ENCODE assay signal across 2 cellular contexts in the genomic region with DNA sequence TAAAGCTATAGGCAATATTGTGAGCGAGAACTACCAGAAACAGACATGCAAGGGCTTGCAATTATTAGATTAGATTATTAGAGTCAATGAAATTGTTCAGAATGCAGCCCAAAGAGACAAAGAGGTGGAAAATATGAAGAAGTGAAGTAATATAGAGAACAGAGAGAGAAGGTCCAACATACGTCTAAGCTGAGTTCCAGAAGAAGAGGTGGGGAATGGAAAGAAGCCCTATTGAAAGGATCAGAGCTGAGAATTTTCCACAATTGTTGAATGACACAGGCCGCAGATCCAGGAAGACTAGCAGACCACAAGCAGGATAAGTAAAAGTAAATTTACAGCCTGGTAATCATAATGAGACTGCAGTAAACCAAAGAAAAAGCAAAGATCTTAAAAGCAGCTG.
TF ChIP-seq lines count a peak whose summit lies in the region.

No MANE protein-coding gene starts in this region.

TF ChIP-seq in IMR-90, 13 proteins besides CTCF, POLR2A, EP300 and RAD21 (continued from another document):
- TF ChIP-seq, protein P1, sequence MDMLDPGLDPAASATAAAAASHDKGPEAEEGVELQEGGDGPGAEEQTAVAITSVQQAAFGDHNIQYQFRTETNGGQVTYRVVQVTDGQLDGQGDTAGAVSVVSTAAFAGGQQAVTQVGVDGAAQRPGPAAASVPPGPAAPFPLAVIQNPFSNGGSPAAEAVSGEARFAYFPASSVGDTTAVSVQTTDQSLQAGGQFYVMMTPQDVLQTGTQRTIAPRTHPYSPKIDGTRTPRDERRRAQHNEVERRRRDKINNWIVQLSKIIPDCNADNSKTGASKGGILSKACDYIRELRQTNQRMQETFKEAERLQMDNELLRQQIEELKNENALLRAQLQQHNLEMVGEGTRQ (IDR thresholded peaks at IDR 0.05; ENCODE audit: low read depth, low read length) = no peak
- TF ChIP-seq, protein P2, sequence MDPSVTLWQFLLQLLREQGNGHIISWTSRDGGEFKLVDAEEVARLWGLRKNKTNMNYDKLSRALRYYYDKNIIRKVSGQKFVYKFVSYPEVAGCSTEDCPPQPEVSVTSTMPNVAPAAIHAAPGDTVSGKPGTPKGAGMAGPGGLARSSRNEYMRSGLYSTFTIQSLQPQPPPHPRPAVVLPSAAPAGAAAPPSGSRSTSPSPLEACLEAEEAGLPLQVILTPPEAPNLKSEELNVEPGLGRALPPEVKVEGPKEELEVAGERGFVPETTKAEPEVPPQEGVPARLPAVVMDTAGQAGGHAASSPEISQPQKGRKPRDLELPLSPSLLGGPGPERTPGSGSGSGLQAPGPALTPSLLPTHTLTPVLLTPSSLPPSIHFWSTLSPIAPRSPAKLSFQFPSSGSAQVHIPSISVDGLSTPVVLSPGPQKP (IDR thresholded peaks at IDR 0.05; ENCODE audit: borderline replicate concordance, low read depth, low read length) = no peak
- TF ChIP-seq RFX5 (IDR thresholded peaks at IDR 0.05; ENCODE audit: low read depth, low read length) = no peak
- no peak for TF ChIP-seq MAZ (IDR thresholded peaks at IDR 0.05; ENCODE audit: borderline replicate concordance, low read depth, low read length)
- no peak for TF ChIP-seq SMC3 (IDR thresholded peaks at IDR 0.05; ENCODE audit: low read depth, low read length)
- TF ChIP-seq MXI1 (IDR thresholded peaks at IDR 0.05; ENCODE audit: borderline replicate concordance, low read depth, low read length) = no peak
- TF ChIP-seq NFE2L2 (IDR thresholded peaks at IDR 0.05; ENCODE audit: low read depth, low read length) = no peak
- TF ChIP-seq CEBPB (IDR thresholded peaks at IDR 0.05; ENCODE audit: low read depth, low read length) = no peak
- TF ChIP-seq BHLHE40 (IDR thresholded peaks at IDR 0.05; ENCODE audit: low read depth, low read length) = no peak
- TF ChIP-seq CHD1 (IDR thresholded peaks at IDR 0.05; ENCODE audit: low read depth, low read length) = no peak
- no peak for TF ChIP-seq RCOR1 (IDR thresholded peaks at IDR 0.05; ENCODE audit: insufficient replicate concordance, low read length)
TF ChIP-seq in IMR-90: peak in this region for 0.

TF ChIP-seq in K562, 482 proteins besides CTCF, POLR2A, EP300 and RAD21 (continued from another document):
- TF ChIP-seq, protein P3, sequence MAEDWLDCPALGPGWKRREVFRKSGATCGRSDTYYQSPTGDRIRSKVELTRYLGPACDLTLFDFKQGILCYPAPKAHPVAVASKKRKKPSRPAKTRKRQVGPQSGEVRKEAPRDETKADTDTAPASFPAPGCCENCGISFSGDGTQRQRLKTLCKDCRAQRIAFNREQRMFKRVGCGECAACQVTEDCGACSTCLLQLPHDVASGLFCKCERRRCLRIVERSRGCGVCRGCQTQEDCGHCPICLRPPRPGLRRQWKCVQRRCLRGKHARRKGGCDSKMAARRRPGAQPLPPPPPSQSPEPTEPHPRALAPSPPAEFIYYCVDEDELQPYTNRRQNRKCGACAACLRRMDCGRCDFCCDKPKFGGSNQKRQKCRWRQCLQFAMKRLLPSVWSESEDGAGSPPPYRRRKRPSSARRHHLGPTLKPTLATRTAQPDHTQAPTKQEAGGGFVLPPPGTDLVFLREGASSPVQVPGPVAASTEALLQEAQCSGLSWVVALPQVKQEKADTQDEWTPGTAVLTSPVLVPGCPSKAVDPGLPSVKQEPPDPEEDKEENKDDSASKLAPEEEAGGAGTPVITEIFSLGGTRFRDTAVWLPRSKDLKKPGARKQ (CRISPR knock-in tag; IDR thresholded peaks at IDR 0.05) = no peak
- TF ChIP-seq, protein P4, sequence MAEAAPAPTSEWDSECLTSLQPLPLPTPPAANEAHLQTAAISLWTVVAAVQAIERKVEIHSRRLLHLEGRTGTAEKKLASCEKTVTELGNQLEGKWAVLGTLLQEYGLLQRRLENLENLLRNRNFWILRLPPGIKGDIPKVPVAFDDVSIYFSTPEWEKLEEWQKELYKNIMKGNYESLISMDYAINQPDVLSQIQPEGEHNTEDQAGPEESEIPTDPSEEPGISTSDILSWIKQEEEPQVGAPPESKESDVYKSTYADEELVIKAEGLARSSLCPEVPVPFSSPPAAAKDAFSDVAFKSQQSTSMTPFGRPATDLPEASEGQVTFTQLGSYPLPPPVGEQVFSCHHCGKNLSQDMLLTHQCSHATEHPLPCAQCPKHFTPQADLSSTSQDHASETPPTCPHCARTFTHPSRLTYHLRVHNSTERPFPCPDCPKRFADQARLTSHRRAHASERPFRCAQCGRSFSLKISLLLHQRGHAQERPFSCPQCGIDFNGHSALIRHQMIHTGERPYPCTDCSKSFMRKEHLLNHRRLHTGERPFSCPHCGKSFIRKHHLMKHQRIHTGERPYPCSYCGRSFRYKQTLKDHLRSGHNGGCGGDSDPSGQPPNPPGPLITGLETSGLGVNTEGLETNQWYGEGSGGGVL (CRISPR knock-in tag; IDR thresholded peaks at IDR 0.05) = no peak
- TF ChIP-seq TCFL5 (CRISPR knock-in tag; conservative IDR thresholded peaks at IDR 0.05) (no peak), CBX1 (IDR thresholded peaks at IDR 0.05; ENCODE audit: low read depth) (no peak), ILF3 (IDR thresholded peaks at IDR 0.05; ENCODE audit: borderline replicate concordance) (no peak), TOE1 (IDR thresholded peaks at IDR 0.05; ENCODE audit: borderline replicate concordance) (no peak), TOE1 (CRISPR knock-in tag; IDR thresholded peaks at IDR 0.05; ENCODE audit: borderline replicate concordance, low read depth) (no peak), TRIM28 (IDR thresholded peaks at IDR 0.05) (peak; percentile 61; the same call in 1 of the 2 replicates)
- TF ChIP-seq, protein P5, sequence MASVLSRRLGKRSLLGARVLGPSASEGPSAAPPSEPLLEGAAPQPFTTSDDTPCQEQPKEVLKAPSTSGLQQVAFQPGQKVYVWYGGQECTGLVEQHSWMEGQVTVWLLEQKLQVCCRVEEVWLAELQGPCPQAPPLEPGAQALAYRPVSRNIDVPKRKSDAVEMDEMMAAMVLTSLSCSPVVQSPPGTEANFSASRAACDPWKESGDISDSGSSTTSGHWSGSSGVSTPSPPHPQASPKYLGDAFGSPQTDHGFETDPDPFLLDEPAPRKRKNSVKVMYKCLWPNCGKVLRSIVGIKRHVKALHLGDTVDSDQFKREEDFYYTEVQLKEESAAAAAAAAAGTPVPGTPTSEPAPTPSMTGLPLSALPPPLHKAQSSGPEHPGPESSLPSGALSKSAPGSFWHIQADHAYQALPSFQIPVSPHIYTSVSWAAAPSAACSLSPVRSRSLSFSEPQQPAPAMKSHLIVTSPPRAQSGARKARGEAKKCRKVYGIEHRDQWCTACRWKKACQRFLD (CRISPR knock-in tag; IDR thresholded peaks at IDR 0.05) = no peak
TF ChIP-seq in K562: peak in this region for 1.
